ENCODE assay signal across 29 cellular contexts in genomic region chr17:72457712-72458111, GRCh38.
DNase-seq lines count a peak whose midpoint lies in the region; ATAC-seq and TF ChIP-seq lines count a peak whose summit lies in the region.
"Had no signal": no experiment of that assay in that cellular context is flagged by ENCODE, and none has a peak within 500 bp of the region (broad histone marks: within the 10 kb centered on the region; RNA-seq: fewer than 3 reads in every experiment).

No MANE protein-coding gene starts in this region.

- H3K4me2 ChIP-seq in Karpas-422 (ENCODE audit: low read depth, low read length, poor library complexity, severe bottlenecking) = no peak overlapping the region
- H3K4me2 ChIP-seq: neural progenitor cell had no signal

- BruUV-seq in Panc1 (replicated peaks; lab: Mats Ljungman, UMichigan) = no TSS peak

- H3K9me3 ChIP-seq in Panc1 (ENCODE audit: control insufficient read depth, insufficient read depth, low read depth, low read length) (no peaks in the 10 kb centered on the region), tibial artery (no peaks in the 10 kb centered on the region), Karpas-422 (ENCODE audit: low read length) (no peaks in the 10 kb centered on the region)
- H3K9me3 ChIP-seq in naive thymus-derived CD4-positive, alpha-beta T cell (ENCODE audit: control insufficient read depth in 2 of 3, low read length in 3 of 3) = no peaks in the 10 kb centered on the region
- H3K9me3 ChIP-seq: ascending aorta, pancreas, Peyer's patch, stomach had no signal

- H3K9ac ChIP-seq in Karpas-422 (ENCODE audit: low read length) = no peak overlapping the region
- H3K9ac ChIP-seq: neural progenitor cell had no signal

- H3K4me3 Mint-ChIP-seq in naive thymus-derived CD4-positive, alpha-beta T cell = no peak overlapping the region
- H3K4me3 Mint-ChIP-seq: CD14-positive monocyte, neural progenitor cell had no signal

- ATAC-seq in Panc1 = 0 out of 2 replicates have a peak, but pooled peaks have one; percentile 22
- peak; percentile 54 for ATAC-seq in foreskin keratinocyte
- ATAC-seq in naive thymus-derived CD4-positive, alpha-beta T cell = no peak
- ATAC-seq: GM12878, left cardiac atrium, pancreas had no signal

- POLR2A ChIA-PET in Panc1 (lab: Charles Lee) = interaction anchor here (0.6 kb wide), 1 partner anchor 337 kb away, joined by 7 read pairs; the partner anchor contains the start of gene SOX9
- POLR2A ChIA-PET in naive thymus-derived CD4-positive, alpha-beta T cell (lab: Charles Lee) = no interaction called here

- H3K27me3 ChIP-seq in Panc1 (ENCODE audit: control insufficient read depth, insufficient read depth, low read length) = no peaks in the 10 kb centered on the region
- no peaks in the 10 kb centered on the region for H3K27me3 ChIP-seq in foreskin keratinocyte
- no peaks in the 10 kb centered on the region for H3K27me3 ChIP-seq in naive thymus-derived CD4-positive, alpha-beta T cell (ENCODE audit: control insufficient read depth in 2 of 2, insufficient read depth in 2 of 2, low read length in 2 of 2)
- H3K27me3 ChIP-seq in tibial artery = no peaks in the 10 kb centered on the region
- 0 out of 2 replicates have a peak, but pooled peaks cover 3% of the 10 kb centered on the region for H3K27me3 ChIP-seq in Karpas-422 (ENCODE audit: low read length)
- H3K27me3 ChIP-seq: ascending aorta, neural progenitor cell, pancreas, Peyer's patch, stomach had no signal

- CTCF ChIA-PET in Panc1 (lab: Charles Lee) = no interaction called here
- CTCF ChIA-PET in naive thymus-derived CD4-positive, alpha-beta T cell (lab: Charles Lee) = no interaction called here

- H3K27ac ChIP-seq in Panc1 (ENCODE audit: low read length) (peak overlapping the region; percentile 98), foreskin keratinocyte (no peak overlapping the region), tibial artery (no peak overlapping the region), Karpas-422 (ENCODE audit: low read length) (no peak overlapping the region)
- H3K27ac ChIP-seq in naive thymus-derived CD4-positive, alpha-beta T cell (ENCODE audit: low read depth, low read length) = no peak overlapping the region
- H3K27ac ChIP-seq: ascending aorta, coronary artery, neural progenitor cell had no signal

- H3K79me2 ChIP-seq in Karpas-422 (ENCODE audit: low read length) = no peaks in the 10 kb centered on the region

- DNase-seq in ELF-1 (ENCODE audit: low read depth, low spot score) (peak; percentile 92), Panc1 (ENCODE audit: low read depth, low spot score) (no peak), foreskin keratinocyte (peak in 1 of 2 donors; percentile 42), tibial artery (no peak), Karpas-422 (no peak)
- DNase-seq in activated naive CD4-positive, alpha-beta T cell (lab: John Stamatoyannopoulos, UW) = no peak
- no peak for DNase-seq in naive thymus-derived CD4-positive, alpha-beta T cell
- DNase-seq: activated CD4-positive, alpha-beta T cell treated with anti-CD3 and anti-CD28 coated beads for 48 hours; activated gamma-delta T cell; Calu3; DND-41; effector CD8-positive, alpha-beta T cell; hypothalamus; KBM-7; left cardiac atrium; NCI-H1417 treated with DMSO at 0.1 percent for 48 hours; NCI-H226; NCI-H526 treated with DMSO at 0.1 percent for 48 hours; pancreas; SIG-M5; stimulated activated CD4-positive, alpha-beta T cell treated with anti-CD3 and anti-CD28 coated beads, Interleukin-2, amount 100 ng/mL, for 48 hours; stomach; T-helper 9 cell had no signal

- no peaks in the 10 kb centered on the region for H4K20me1 ChIP-seq in Karpas-422 (ENCODE audit: insufficient read depth, low read depth, low read length)

- H3K9me2 ChIP-seq in Karpas-422 (replicated peaks; ENCODE audit: insufficient read depth, low read length) = no peaks in the 10 kb centered on the region

- H3K36me3 ChIP-seq in Panc1 (ENCODE audit: control insufficient read depth, insufficient read depth, low read length) (no peaks in the 10 kb centered on the region), tibial artery (no peaks in the 10 kb centered on the region), Karpas-422 (ENCODE audit: insufficient read depth, low read length) (no peaks in the 10 kb centered on the region)
- H3K36me3 ChIP-seq in naive thymus-derived CD4-positive, alpha-beta T cell (ENCODE audit: control insufficient read depth in 2 of 3, insufficient read depth in 3 of 3, low read length in 3 of 3) = no peaks in the 10 kb centered on the region
- H3K36me3 ChIP-seq: ascending aorta, neural progenitor cell, pancreas, Peyer's patch, stomach had no signal

- intact Hi-C loops in Panc1 (cut with micrococcal nuclease; ENCODE audit: unreplicated experiment) = no loop called here
- intact Hi-C loops in naive thymus-derived CD4-positive, alpha-beta T cell (cut with micrococcal nuclease) = no loop called here
- intact Hi-C loops in tibial artery (cut with DNase I; ENCODE audit: low total_unique reads) = no loop called here

- in situ Hi-C loops in Panc1 (cut with HindIII; ENCODE audit: low pct_unique_long_range_greater_than_20kb, low sequenced_read_pairs) = no loop called here

- TF ChIP-seq CTCF in Panc1 (IDR thresholded peaks at IDR 0.05) (no peak), foreskin keratinocyte (conservative IDR thresholded peaks at IDR 0.05) (no peak), tibial artery (IDR thresholded peaks at IDR 0.05) (no peak)

- H3K4me1 ChIP-seq in Panc1 (ENCODE audit: control insufficient read depth, insufficient read depth, low read length) = peaks cover 94% of the 10 kb centered on the region
- H3K4me1 ChIP-seq in foreskin keratinocyte = peaks cover 14% of the 10 kb centered on the region
- H3K4me1 ChIP-seq in naive thymus-derived CD4-positive, alpha-beta T cell (ENCODE audit: control insufficient read depth in 2 of 2, insufficient read depth in 2 of 2, low read length in 2 of 2) = no peaks in the 10 kb centered on the region
- H3K4me1 ChIP-seq in tibial artery = no peaks in the 10 kb centered on the region
- no peaks in the 10 kb centered on the region for H3K4me1 ChIP-seq in Karpas-422 (ENCODE audit: low read length)
- H3K4me1 ChIP-seq: ascending aorta, neural progenitor cell had no signal

- no peak overlapping the region for H3K27ac Mint-ChIP-seq in naive thymus-derived CD4-positive, alpha-beta T cell

- peaks cover 0 to 11% (median 4%) of the 10 kb centered on the region in 5 donors for H3K27me3 Mint-ChIP-seq in naive thymus-derived CD4-positive, alpha-beta T cell

- no peak overlapping the region for H2AFZ ChIP-seq in Karpas-422 (ENCODE audit: low read length)
- H2AFZ ChIP-seq: neural progenitor cell had no signal

- no peak overlapping the region for H3K4me3 ChIP-seq in Panc1 (ENCODE audit: low read depth in 2 of 2, low read length in 2 of 2)
- H3K4me3 ChIP-seq in naive thymus-derived CD4-positive, alpha-beta T cell (ENCODE audit: low read length) = no peak overlapping the region
- no peak overlapping the region for H3K4me3 ChIP-seq in tibial artery
- no peak overlapping the region for H3K4me3 ChIP-seq in Karpas-422 (ENCODE audit: low read length)
- H3K4me3 ChIP-seq: ascending aorta, coronary artery, GM12878, neural progenitor cell, pancreas, Peyer's patch, stomach had no signal

- H3K9me3 Mint-ChIP-seq in naive thymus-derived CD4-positive, alpha-beta T cell = peaks cover 0 to 7% (median under 1%) of the 10 kb centered on the region in 11 donors

- H3K36me3 Mint-ChIP-seq in naive thymus-derived CD4-positive, alpha-beta T cell = no peaks in the 10 kb centered on the region
- H3K36me3 Mint-ChIP-seq: CD14-positive monocyte, neural progenitor cell had no signal

- H3K4me1 Mint-ChIP-seq in naive thymus-derived CD4-positive, alpha-beta T cell = no peaks in the 10 kb centered on the region
- H3K4me1 Mint-ChIP-seq: CD14-positive monocyte had no signal
